Comparison of ENCODE assay signal across 7 cellular contexts in genomic region chr22:37544955-37545702, GRCh38. TPM values are rescaled to one million over a fixed set of nuclear protein-coding genes. Genes with fewer than 3 reads are reported as not detected.
A peak's percentile ranks its signal among the peaks of the same experiment; 100 is the strongest.
DNase-seq lines count a peak whose midpoint lies in the region; ATAC-seq, FAIRE-seq and TF ChIP-seq lines count a peak whose summit lies in the region.

No MANE protein-coding gene starts in this region.

- no peaks in the 10 kb centered on the region for H3K79me2 ChIP-seq in osteoblast (ENCODE audit: insufficient read depth, low read length)

- H3K4me2 ChIP-seq in osteoblast (ENCODE audit: insufficient read depth, low read length), result peak overlapping the region; percentile 76

- H3K27ac Mint-ChIP-seq in activated T-helper 2 cell treated with anti-CD3 and anti-CD28 coated beads, Interferon-gamma antibody, Interleukin-2, Interleukin-4, amounts not matched to agents 10 μg/mL and 5 μg/mL and 100 μg/mL, durations not matched to agents 14 hours and 24 hours and 36 hours, result no peak overlapping the region

- H3K36me3 ChIP-seq in osteoblast (ENCODE audit: insufficient read depth, low read length), result no peaks in the 10 kb centered on the region

- peaks cover 25% of the 10 kb centered on the region for H3K4me1 Mint-ChIP-seq in activated T-helper 2 cell treated with anti-CD3 and anti-CD28 coated beads, Interferon-gamma antibody, Interleukin-2, Interleukin-4, amounts not matched to agents 10 μg/mL and 5 μg/mL and 100 μg/mL, durations not matched to agents 14 hours and 24 hours and 36 hours (ENCODE audit: low read depth)

- no peaks in the 10 kb centered on the region for H3K9me3 Mint-ChIP-seq in activated T-helper 2 cell treated with anti-CD3 and anti-CD28 coated beads, Interferon-gamma antibody, Interleukin-2, Interleukin-4, amounts not matched to agents 10 μg/mL and 5 μg/mL and 100 μg/mL, durations not matched to agents 14 hours and 24 hours and 36 hours

- H4K20me1 ChIP-seq in osteoblast (ENCODE audit: insufficient read depth, low read length), result no peaks in the 10 kb centered on the region

- DNase-seq in GM12891 (ENCODE audit: insufficient read length, low spot score) (peak; percentile 64), NOMO-1 treated with dmso at 0.1 percent for 144 hours (lab: John Stamatoyannopoulos, UW; ENCODE audit: unreplicated experiment) (peak; percentile 21), glomerular visceral epithelial cell (ENCODE audit: extremely low spot score) (peak; percentile 69), osteoblast (ENCODE audit: insufficient read length, low spot score, missing footprints) (peak; percentile 92)
- DNase-seq in activated T-helper 2 cell treated with anti-CD3 and anti-CD28 coated beads, Interferon-gamma antibody, Interleukin-2, Interleukin-4, amounts not matched to agents 10 μg/mL and 5 μg/mL and 100 μg/mL, durations not matched to agents 14 hours and 24 hours and 36 hours (ENCODE audit: low spot score), result peak; percentile 39

- H3K4me3 Mint-ChIP-seq in activated T-helper 2 cell treated with anti-CD3 and anti-CD28 coated beads, Interferon-gamma antibody, Interleukin-2, Interleukin-4, amounts not matched to agents 10 μg/mL and 5 μg/mL and 100 μg/mL, durations not matched to agents 14 hours and 24 hours and 36 hours (ENCODE audit: low read depth), result no peak overlapping the region

- ATAC-seq in GM18909 (IDR thresholded peaks at IDR 0.05; ENCODE audit: poor library complexity, unreplicated experiment) (no peak), HG02840 (IDR thresholded peaks at IDR 0.05; ENCODE audit: low FRiP score, unreplicated experiment) (no peak)

- no peak for TF ChIP-seq POLR2A in GM12891 (IDR thresholded peaks at IDR 0.05; ENCODE audit: low read depth, low read length)

- intact Hi-C loops in activated T-helper 2 cell treated with anti-CD3 and anti-CD28 coated beads, Interferon-gamma antibody, Interleukin-2, Interleukin-4, amounts not matched to agents 10 μg/mL and 5 μg/mL and 100 μg/mL, durations not matched to agents 14 hours and 24 hours and 36 hours (cut with micrococcal nuclease), result loop anchor here (1.0 kb wide), 2 partner anchors 16 to 22 kb away; no protein-coding TSS in a partner anchor

- peak; percentile 91 for TF ChIP-seq CTCF in osteoblast (IDR thresholded peaks at IDR 0.05; ENCODE audit: extremely low read depth, low read depth, low read length)

- H3K27me3 Mint-ChIP-seq in activated T-helper 2 cell treated with anti-CD3 and anti-CD28 coated beads, Interferon-gamma antibody, Interleukin-2, Interleukin-4, amounts not matched to agents 10 μg/mL and 5 μg/mL and 100 μg/mL, durations not matched to agents 14 hours and 24 hours and 36 hours (ENCODE audit: low read depth), result peaks cover 8% of the 10 kb centered on the region

- no peak overlapping the region for H2AFZ ChIP-seq in osteoblast (ENCODE audit: low read length)

- FAIRE-seq in GM12891 (lab: Jason Lieb, UNC), result no peak

- no peaks in the 10 kb centered on the region for H3K36me3 Mint-ChIP-seq in activated T-helper 2 cell treated with anti-CD3 and anti-CD28 coated beads, Interferon-gamma antibody, Interleukin-2, Interleukin-4, amounts not matched to agents 10 μg/mL and 5 μg/mL and 100 μg/mL, durations not matched to agents 14 hours and 24 hours and 36 hours (ENCODE audit: low read depth)

- no peaks in the 10 kb centered on the region for H3K9me3 ChIP-seq in osteoblast (ENCODE audit: low read depth, low read length)

- no peaks in the 10 kb centered on the region for H3K27me3 ChIP-seq in osteoblast (ENCODE audit: insufficient read depth, low read length)

- H3K27ac ChIP-seq in osteoblast (ENCODE audit: low read depth, low read length), result peak overlapping the region; percentile 52

- peaks cover 44% of the 10 kb centered on the region for H3K4me1 ChIP-seq in osteoblast (ENCODE audit: insufficient read depth, low read length)

- H3K4me3 ChIP-seq in osteoblast (ENCODE audit: insufficient read depth, low read length), result peak overlapping the region; percentile 57

TF ChIP-seq in GM12891, 5 proteins besides CTCF, POLR2A, EP300 and RAD21:
- TF ChIP-seq POLR2AphosphoS5 (IDR thresholded peaks at IDR 0.05; ENCODE audit: low read depth, low read length) (no peak), POU2F2 (IDR thresholded peaks at IDR 0.05; ENCODE audit: low read depth, low read length) (no peak)
TF ChIP-seq in GM12891: peak in this region for 0.

RNA-seq across cellular contexts. Expression of gene CDC42EP1, which starts 15.2 kb away (rescaled TPM):
- not detected for polyA plus RNA-seq in GM12891 (2012; ENCODE audit: low read depth, missing spikeins)
- total RNA-seq in activated T-helper 2 cell treated with anti-CD3 and anti-CD28 coated beads, Interferon-gamma antibody, Interleukin-2, Interleukin-4, amounts not matched to agents 10 μg/mL and 5 μg/mL and 100 μg/mL, durations not matched to agents 14 hours and 24 hours and 36 hours, result 0.74 and 1.1 TPM in 2 replicates
- total RNA-seq in osteoblast, result 28.6 and 35.5 TPM in 2 replicates

RNA-seq across cellular contexts. Expression of gene CARD10, which starts 25.9 kb away (rescaled TPM):
- polyA plus RNA-seq in GM12891 (2012; ENCODE audit: low read depth, missing spikeins), result not detected
- 0.09 TPM in 1 of 2 replicates, not detected in the other for total RNA-seq in activated T-helper 2 cell treated with anti-CD3 and anti-CD28 coated beads, Interferon-gamma antibody, Interleukin-2, Interleukin-4, amounts not matched to agents 10 μg/mL and 5 μg/mL and 100 μg/mL, durations not matched to agents 14 hours and 24 hours and 36 hours
- total RNA-seq in osteoblast, result 11.9 and 12.7 TPM in 2 replicates

RNA-seq across cellular contexts. Expression of gene LGALS2, which starts 34.8 kb away (rescaled TPM):
- 1.1 TPM for polyA plus RNA-seq in GM12891 (2012; ENCODE audit: low read depth, missing spikeins)
- total RNA-seq in activated T-helper 2 cell treated with anti-CD3 and anti-CD28 coated beads, Interferon-gamma antibody, Interleukin-2, Interleukin-4, amounts not matched to agents 10 μg/mL and 5 μg/mL and 100 μg/mL, durations not matched to agents 14 hours and 24 hours and 36 hours, result not detected in 2 replicates
- total RNA-seq in osteoblast, result not detected in 2 replicates

RNA-seq across cellular contexts. Expression of gene MFNG, which starts 58.9 kb away (rescaled TPM):
- polyA plus RNA-seq in GM12891 (2012; ENCODE audit: low read depth, missing spikeins), result 43.4 TPM
- 166 and 168 TPM in 2 replicates for total RNA-seq in activated T-helper 2 cell treated with anti-CD3 and anti-CD28 coated beads, Interferon-gamma antibody, Interleukin-2, Interleukin-4, amounts not matched to agents 10 μg/mL and 5 μg/mL and 100 μg/mL, durations not matched to agents 14 hours and 24 hours and 36 hours
- 0.29 and 0.72 TPM in 2 replicates for total RNA-seq in osteoblast

Comparison
In these comparisons a context has a peak if more than half of its experiments do, and no peak if none do; other contexts are left out.
1. DNase-seq: peak in every context shown above with its lines; median percentile 92 in osteoblast; 69 in glomerular visceral epithelial cell; 64 in GM12891; 39 in activated T-helper 2 cell treated with anti-CD3 and anti-CD28 coated beads, Interferon-gamma antibody, Interleukin-2, Interleukin-4, amounts not matched to agents 10 μg/mL and 5 μg/mL and 100 μg/mL, durations not matched to agents 14 hours and 24 hours and 36 hours; 21 in NOMO-1 treated with dmso at 0.1 percent for 144 hours.
2. RNA of gene CDC42EP1, which starts 15.2 kb away (total RNA-seq): 28.6 to 35.5 TPM in osteoblast; 0.74 to 1.1 TPM in activated T-helper 2 cell treated with anti-CD3 and anti-CD28 coated beads, Interferon-gamma antibody, Interleukin-2, Interleukin-4, amounts not matched to agents 10 μg/mL and 5 μg/mL and 100 μg/mL, durations not matched to agents 14 hours and 24 hours and 36 hours; every median in the first group is over 10 times any median in the second.
3. RNA of gene CARD10, which starts 25.9 kb away (total RNA-seq): 11.9 to 12.7 TPM in osteoblast; 0.09 TPM in activated T-helper 2 cell treated with anti-CD3 and anti-CD28 coated beads, Interferon-gamma antibody, Interleukin-2, Interleukin-4, amounts not matched to agents 10 μg/mL and 5 μg/mL and 100 μg/mL, durations not matched to agents 14 hours and 24 hours and 36 hours; every median in the first group is over 10 times any median in the second.